In genomic region chr4:154506253-154506652, GRCh38 we compare ENCODE assay signal across 1 cellular context.
TF ChIP-seq lines count a peak whose summit lies in the region.

No MANE protein-coding gene starts in this region.

TF ChIP-seq in H1, 55 proteins besides CTCF, POLR2A, EP300 and RAD21 (continued from another document):
- TF ChIP-seq TAF7 (optimal IDR thresholded peaks at IDR 0.05; ENCODE audit: borderline replicate concordance, low read depth, low read length) (no peak), NANOG (IDR thresholded peaks at IDR 0.05; ENCODE audit: insufficient read depth, low read depth, low read length, poor library complexity, severe bottlenecking) (no peak), SUZ12 (IDR thresholded peaks at IDR 0.05; ENCODE audit: low read length) (no peak), MAX (IDR thresholded peaks at IDR 0.05) (no peak), GABPA (IDR thresholded peaks at IDR 0.05; ENCODE audit: borderline replicate concordance, insufficient read depth, low read length) (no peak), TAF1 (IDR thresholded peaks at IDR 0.05; ENCODE audit: low read depth, low read length) (no peak), SP4 (IDR thresholded peaks at IDR 0.05; ENCODE audit: low read length) (no peak), SP2 (IDR thresholded peaks at IDR 0.05; ENCODE audit: low read length) (no peak), FOSL1 (IDR thresholded peaks at IDR 0.05; ENCODE audit: insufficient read depth, low read depth, low read length) (no peak), EZH2 (IDR thresholded peaks at IDR 0.05; ENCODE audit: low read depth, low read length, severe bottlenecking) (no peak), TCF12 (IDR thresholded peaks at IDR 0.05; ENCODE audit: low read depth, low read length) (no peak), SP1 (IDR thresholded peaks at IDR 0.05; ENCODE audit: low read depth, low read length) (no peak), RBBP5 (IDR thresholded peaks at IDR 0.05; ENCODE audit: borderline replicate concordance, low read depth, low read length) (no peak)
